In the genomic region with DNA sequence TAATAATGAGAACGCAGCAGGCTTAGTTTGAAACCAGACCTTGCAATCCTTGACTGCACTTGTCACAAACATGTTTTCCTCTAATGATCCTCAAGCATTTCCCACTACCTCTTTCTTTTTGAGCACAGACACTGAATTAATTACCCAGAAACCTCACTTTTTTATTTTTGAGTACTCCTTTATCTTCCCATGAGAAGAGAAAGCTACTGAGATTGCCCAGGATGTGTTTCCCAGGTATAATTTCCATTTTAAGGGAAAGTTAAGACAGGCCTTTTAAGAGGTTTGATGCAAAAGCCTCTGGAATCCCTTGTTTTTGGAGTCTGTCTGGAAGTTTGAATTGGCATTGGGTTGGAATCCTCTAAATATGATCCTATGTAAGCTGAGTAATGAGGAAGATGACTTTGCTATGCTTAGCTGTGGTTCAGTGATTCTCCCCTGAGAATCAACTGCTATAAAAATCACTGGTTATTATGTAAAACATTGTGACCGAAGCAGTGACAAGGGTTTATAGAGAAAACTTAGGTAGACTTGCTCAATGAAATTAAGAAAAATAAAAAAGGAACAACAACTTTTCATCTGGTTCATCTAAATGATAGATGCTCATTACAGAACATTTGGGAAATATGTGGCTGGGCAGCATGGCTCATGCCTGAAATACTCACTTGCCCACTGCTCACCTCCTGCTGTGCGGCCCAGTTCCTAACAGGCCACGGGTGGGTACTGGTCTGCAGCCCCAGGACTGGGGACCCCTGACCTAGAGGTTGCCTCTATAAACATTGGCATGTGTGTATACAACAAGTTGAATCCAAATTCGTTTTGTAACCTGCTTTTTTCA, we compare ENCODE assay signal across 9 cellular contexts. TPM values are rescaled to one million over a fixed set of nuclear protein-coding genes. Genes with fewer than 3 reads are reported as not detected.
A peak's percentile ranks its signal among the peaks of the same experiment; 100 is the strongest.
DNase-seq lines count a peak whose midpoint lies in the region; ATAC-seq and TF ChIP-seq lines count a peak whose summit lies in the region.
"Had no signal": no experiment of that assay in that cellular context is flagged by ENCODE, and none has a peak within 500 bp of the region (broad histone marks: within the 10 kb centered on the region; RNA-seq: fewer than 3 reads in every experiment).

No MANE protein-coding gene starts in this region.

- no peak overlapping the region for H3K56ac ChIP-seq in H9 (ENCODE audit: insufficient read length, low read depth, low read length)

- H3K9me3 Mint-ChIP-seq in H9, result no peaks in the 10 kb centered on the region

- H3K27ac Mint-ChIP-seq in H9, result peak overlapping the region; percentile 70 to 93 (median 81); a peak in 3 of 7 replicates
- H3K27ac Mint-ChIP-seq: T-helper 1 cell treated with Interleukin-12 subunit alpha and Interleukin-12 subunit beta and Interleukin-4 antibody, amounts not matched to agents 30 μg/mL and 1 μg/mL, for 36 hours had no signal

- H3K4me1 ChIP-seq in H9 (ENCODE audit: insufficient read depth, low read length) (peaks cover 2% of the 10 kb centered on the region; the same call in 1 of the 2 replicates), osteoblast (ENCODE audit: insufficient read depth, low read length) (peaks cover 25% of the 10 kb centered on the region)

- DNase-seq in H9 (no peak), RWPE1 (ENCODE audit: low spot score) (no peak), osteoblast (ENCODE audit: insufficient read length, low spot score, missing footprints) (peak; percentile 91), occipital lobe (lab: John Stamatoyannopoulos, UW) (no peak), NCI-H2107 treated with DMSO at 0.1 percent for 48 hours (lab: John Stamatoyannopoulos, UW; ENCODE audit: unreplicated experiment) (no peak), cardiac septum (ENCODE audit: low spot score) (no peak)
- DNase-seq: substantia nigra had no signal

- peak; percentile 60 for ATAC-seq in GM18511 (IDR thresholded peaks at IDR 0.05; ENCODE audit: unreplicated experiment)

- H3K27ac ChIP-seq in H9 (ENCODE audit: insufficient read length, low read depth, low read length) (no peak overlapping the region), RWPE1 (peak overlapping the region; percentile 66), osteoblast (ENCODE audit: low read depth, low read length) (peak overlapping the region; percentile 75)

- no peaks in the 10 kb centered on the region for H3K36me3 ChIP-seq in osteoblast (ENCODE audit: insufficient read depth, low read length)

- H4K5ac ChIP-seq in H9 (ENCODE audit: insufficient read length, low read depth, low read length), result no peak overlapping the region

- no peaks in the 10 kb centered on the region for H4K20me1 ChIP-seq in H9 (ENCODE audit: control insufficient read depth, insufficient read depth, insufficient read length)
- no peaks in the 10 kb centered on the region for H4K20me1 ChIP-seq in osteoblast (ENCODE audit: insufficient read depth, low read length)

- no peak overlapping the region for H3T11ph ChIP-seq in H9 (ENCODE audit: low read length)

- H2BK120ac ChIP-seq in H9 (ENCODE audit: low read depth, low read length, poor library complexity, severe bottlenecking), result no peak overlapping the region

- POLR2A ChIA-PET in RWPE1 (lab: Yijun Ruan, JAX; ENCODE audit: low non-redundant PET), result no interaction called here

- H2AK5ac ChIP-seq in H9 (ENCODE audit: insufficient read length, low read length), result no peak overlapping the region

- H3K4me1 Mint-ChIP-seq in H9, result peaks cover 15 to 17% of the 10 kb centered on the region in 2 experiments

- no peaks in the 10 kb centered on the region for H3K79me1 ChIP-seq in H9 (ENCODE audit: insufficient read depth, low read depth, low read length, poor library complexity, severe bottlenecking)

- H3K9ac ChIP-seq in H9 (ENCODE audit: extremely low read depth, insufficient read length, low read length), result no peak overlapping the region

- no peaks in the 10 kb centered on the region for H3K36me3 Mint-ChIP-seq in H9 (ENCODE audit: insufficient read depth in 1 of 3, low read depth in 3 of 3)

- no peak overlapping the region for H4K8ac ChIP-seq in H9 (replicated peaks; ENCODE audit: insufficient read length, low read depth, low read length)

- no peak overlapping the region for H3K18ac ChIP-seq in H9 (ENCODE audit: insufficient read length, low read depth, low read length)

- no peak overlapping the region; a peak in 1 of 5 replicates for H3K4me3 Mint-ChIP-seq in H9
- H3K4me3 Mint-ChIP-seq: T-helper 1 cell treated with Interleukin-12 subunit alpha and Interleukin-12 subunit beta and Interleukin-4 antibody, amounts not matched to agents 30 μg/mL and 1 μg/mL, for 36 hours had no signal

- no peak overlapping the region for H3K23ac ChIP-seq in H9 (ENCODE audit: insufficient read length, low read depth, low read length)

- H3K27me3 Mint-ChIP-seq in H9 (ENCODE audit: low read depth), result no peaks in the 10 kb centered on the region

- TF ChIP-seq CTCF in H9 (conservative IDR thresholded peaks at IDR 0.05), result no peak
- no peak for TF ChIP-seq CTCF in RWPE1 (conservative IDR thresholded peaks at IDR 0.05; ENCODE audit: low read depth)
- no peak for TF ChIP-seq CTCF in osteoblast (IDR thresholded peaks at IDR 0.05; ENCODE audit: extremely low read depth, low read depth, low read length)

- no peaks in the 10 kb centered on the region for H3K23me2 ChIP-seq in H9 (ENCODE audit: insufficient read length, low read depth, low read length, poor library complexity, severe bottlenecking)

- H3K79me2 ChIP-seq in H9 (ENCODE audit: insufficient read depth, low read length), result no peaks in the 10 kb centered on the region
- H3K79me2 ChIP-seq in osteoblast (ENCODE audit: insufficient read depth, low read length), result no peaks in the 10 kb centered on the region

- H2AFZ ChIP-seq in H9 (ENCODE audit: low read length), result no peak overlapping the region
- peak overlapping the region; percentile 42 for H2AFZ ChIP-seq in osteoblast (ENCODE audit: low read length)

- CTCF ChIA-PET in RWPE1 (lab: Yijun Ruan, JAX), result interaction anchor here (0.6 to 1.0 kb wide), 3 partner anchors 34 to 403 kb away, joined by 3 to 4 read pairs (median 4); no protein-coding TSS in a partner anchor

- H4K91ac ChIP-seq in H9 (ENCODE audit: insufficient read length, low read depth, low read length), result no peak overlapping the region

- no peak overlapping the region for H2BK5ac ChIP-seq in H9 (ENCODE audit: insufficient read length, low read length)

- H3K9me3 ChIP-seq in H9 (ENCODE audit: control insufficient read depth, low read depth, low read length), result no peaks in the 10 kb centered on the region
- H3K9me3 ChIP-seq in osteoblast (ENCODE audit: low read depth, low read length), result no peaks in the 10 kb centered on the region

- H2BK15ac ChIP-seq in H9 (ENCODE audit: low read depth, low read length), result 0 out of 2 replicates have a peak overlapping the region, but pooled peaks have one; percentile 65

- H3K14ac ChIP-seq in H9 (ENCODE audit: insufficient read depth, low read length), result no peak overlapping the region

- H2BK20ac ChIP-seq in H9 (ENCODE audit: low read depth, low read length, poor library complexity, severe bottlenecking), result no peak overlapping the region

- intact Hi-C loops in cardiac septum (cut with DNase I), result no loop called here

- H3K4ac ChIP-seq in H9 (ENCODE audit: low read depth, low read length), result no peak overlapping the region

- no peak overlapping the region for H3K4me2 ChIP-seq in H9 (ENCODE audit: insufficient read depth, insufficient read length, low read length)
- peak overlapping the region; percentile 44 for H3K4me2 ChIP-seq in osteoblast (ENCODE audit: insufficient read depth, low read length)

- H2BK12ac ChIP-seq in H9 (ENCODE audit: insufficient read length, low read depth, low read length), result no peak overlapping the region

- WGBS in H9 (ENCODE audit: extremely low coverage, insufficient read length, low lambda C conversion rate), result no CpG with 5 or more reads among the region's 5 CpGs

- H3K27me3 ChIP-seq in H9 (ENCODE audit: insufficient read depth, low read length), result no peaks in the 10 kb centered on the region
- H3K27me3 ChIP-seq in osteoblast (ENCODE audit: insufficient read depth, low read length), result no peaks in the 10 kb centered on the region

- no peak overlapping the region for H3K4me3 ChIP-seq in osteoblast (ENCODE audit: insufficient read depth, low read length)

RNA-seq across cellular contexts. Expression of gene RHOH, which starts 10.8 kb away (rescaled TPM):
- total RNA-seq in H9 (2021) (7.1 and 8.2 TPM in 2 replicates), osteoblast (under 0.01 TPM in 1 of 2 replicates, not detected in the other), occipital lobe (0.94 TPM), cardiac septum (0.78 TPM)
